In the genomic region with DNA sequence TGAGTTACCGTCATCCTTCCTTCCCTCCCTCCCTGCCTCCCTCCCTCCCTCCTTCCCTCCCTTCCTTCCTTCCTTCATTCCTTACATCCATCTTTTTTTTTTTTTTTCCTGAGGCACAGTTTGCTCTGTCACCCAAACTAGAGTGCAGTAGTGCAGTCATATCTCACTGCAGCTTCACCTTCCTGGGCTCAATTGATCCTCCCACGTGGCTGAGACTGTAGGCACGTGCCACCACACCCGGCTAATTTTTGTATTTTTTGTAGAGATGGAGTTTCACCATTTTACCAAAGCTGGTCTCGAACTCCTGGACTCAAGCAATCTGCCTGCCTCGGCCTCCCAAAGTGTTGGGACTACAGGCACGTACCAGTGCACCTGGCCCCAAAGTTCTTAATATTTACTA, we compare ENCODE assay signal across 19 cellular contexts. TPM values are rescaled to one million over a fixed set of nuclear protein-coding genes. Genes with fewer than 3 reads are reported as not detected.
DNase-seq lines count a peak whose midpoint lies in the region; ATAC-seq lines count a peak whose summit lies in the region.
"Had no signal": no experiment of that assay in that cellular context is flagged by ENCODE, and none has a peak within 500 bp of the region (broad histone marks: within the 10 kb centered on the region; RNA-seq: fewer than 3 reads in every experiment).

No MANE protein-coding gene starts in this region.

- peak overlapping the region; percentile 49 for H3K27ac Mint-ChIP-seq in activated CD4-positive, alpha-beta T cell treated with anti-CD3 and anti-CD28 coated beads, Interleukin-2, amount 10 ng/mL, durations not matched to agents 24 days and 14 days
- peak overlapping the region; percentile 68 to 92 for H3K27ac Mint-ChIP-seq in effector memory CD8-positive, alpha-beta T cell
- H3K27ac Mint-ChIP-seq: HFFc6 had no signal

- intact Hi-C loops in activated CD4-positive, alpha-beta T cell treated with anti-CD3 and anti-CD28 coated beads, Interleukin-2, amount 10 ng/mL, durations not matched to agents 24 days and 14 days (cut with micrococcal nuclease): no loop called here

- H3K9me3 Mint-ChIP-seq in activated CD4-positive, alpha-beta T cell treated with anti-CD3 and anti-CD28 coated beads, Interleukin-2, amount 10 ng/mL, durations not matched to agents 24 days and 14 days: no peaks in the 10 kb centered on the region
- no peaks in the 10 kb centered on the region for H3K9me3 Mint-ChIP-seq in effector memory CD8-positive, alpha-beta T cell
- H3K9me3 Mint-ChIP-seq: HFFc6 had no signal

- no peak overlapping the region for H3K4me3 Mint-ChIP-seq in activated CD4-positive, alpha-beta T cell treated with anti-CD3 and anti-CD28 coated beads, Interleukin-2, amount 10 ng/mL, durations not matched to agents 24 days and 14 days
- H3K4me3 Mint-ChIP-seq in effector memory CD8-positive, alpha-beta T cell: peak overlapping the region; percentile 3 to 65
- H3K4me3 Mint-ChIP-seq: HFFc6 had no signal

- no peaks in the 10 kb centered on the region for H3K27me3 Mint-ChIP-seq in activated CD4-positive, alpha-beta T cell treated with anti-CD3 and anti-CD28 coated beads, Interleukin-2, amount 10 ng/mL, durations not matched to agents 24 days and 14 days
- no peaks in the 10 kb centered on the region for H3K27me3 Mint-ChIP-seq in effector memory CD8-positive, alpha-beta T cell

- H3K4me1 Mint-ChIP-seq in activated CD4-positive, alpha-beta T cell treated with anti-CD3 and anti-CD28 coated beads, Interleukin-2, amount 10 ng/mL, durations not matched to agents 24 days and 14 days: peaks cover 35% of the 10 kb centered on the region
- peaks cover 55 to 84% of the 10 kb centered on the region in 2 donors for H3K4me1 Mint-ChIP-seq in effector memory CD8-positive, alpha-beta T cell (ENCODE audit: low read depth in 2 of 2)

- peak; percentile 24 for DNase-seq in stimulated activated CD4-positive, alpha-beta T cell treated with anti-CD3 and anti-CD28 coated beads, Interleukin-1b, Interleukin-23, amount 100 ng/mL, for 48 hours
- DNase-seq in stimulated activated CD4-positive, alpha-beta T cell treated with anti-CD3 and anti-CD28 coated beads, Interleukin-12 subunit alpha, Interleukin-12 subunit beta, amount 100 ng/mL, for 4 hours: no peak
- DNase-seq in activated CD4-positive, alpha-beta T cell treated with anti-CD3 and anti-CD28 coated beads, Interleukin-2, amount 10 ng/mL, durations not matched to agents 24 days and 14 days: no peak
- no peak for DNase-seq in effector memory CD8-positive, alpha-beta T cell
- DNase-seq in NCI-H146 (lab: John Stamatoyannopoulos, UW): no peak
- DNase-seq in medulla oblongata (ENCODE audit: extremely low spot score): no peak
- DNase-seq: adrenal gland, Calu3, dorsolateral prefrontal cortex, foreskin melanocyte, HFFc6, mesenchymal stem cell, NCI-H1436, NCI-H2171 treated with DMSO at 0.1 percent for 48 hours, NCI-H69, retina, upper lobe of right lung had no signal

- ATAC-seq in effector memory CD8-positive, alpha-beta T cell (replicated peaks): no peak
- no peak for ATAC-seq in HG02970 (IDR thresholded peaks at IDR 0.05; ENCODE audit: low FRiP score, unreplicated experiment)
- ATAC-seq: Right ventricle myocardium inferior had no signal

- H3K36me3 Mint-ChIP-seq in activated CD4-positive, alpha-beta T cell treated with anti-CD3 and anti-CD28 coated beads, Interleukin-2, amount 10 ng/mL, durations not matched to agents 24 days and 14 days (ENCODE audit: low read depth): peaks cover 18% of the 10 kb centered on the region
- H3K36me3 Mint-ChIP-seq in effector memory CD8-positive, alpha-beta T cell (ENCODE audit: insufficient read depth): peaks cover 20% of the 10 kb centered on the region

RNA-seq across cellular contexts. Expression of a gene that starts 25.8 kb away (rescaled TPM):
- 46.7 and 49.2 TPM in 2 replicates for total RNA-seq in activated CD4-positive, alpha-beta T cell treated with anti-CD3 and anti-CD28 coated beads, Interleukin-2, amount 10 ng/mL, durations not matched to agents 24 days and 14 days
